In genomic region chr9:20562051-20562450, GRCh38 we compare ENCODE assay signal across 2 cellular contexts.
TF ChIP-seq lines count a peak whose summit lies in the region.

No MANE protein-coding gene starts in this region.

TF ChIP-seq in GM12878, 131 proteins besides CTCF, POLR2A, EP300 and RAD21 (continued from another document):
- no peak for TF ChIP-seq TAF1 (IDR thresholded peaks at IDR 0.05; ENCODE audit: borderline replicate concordance, low read depth, low read length)
- 0 out of 2 replicates have a peak, but pooled peaks have one; percentile 18 for TF ChIP-seq NFIC (IDR thresholded peaks at IDR 0.05; ENCODE audit: low read depth, low read length)
- TF ChIP-seq, protein P1, sequence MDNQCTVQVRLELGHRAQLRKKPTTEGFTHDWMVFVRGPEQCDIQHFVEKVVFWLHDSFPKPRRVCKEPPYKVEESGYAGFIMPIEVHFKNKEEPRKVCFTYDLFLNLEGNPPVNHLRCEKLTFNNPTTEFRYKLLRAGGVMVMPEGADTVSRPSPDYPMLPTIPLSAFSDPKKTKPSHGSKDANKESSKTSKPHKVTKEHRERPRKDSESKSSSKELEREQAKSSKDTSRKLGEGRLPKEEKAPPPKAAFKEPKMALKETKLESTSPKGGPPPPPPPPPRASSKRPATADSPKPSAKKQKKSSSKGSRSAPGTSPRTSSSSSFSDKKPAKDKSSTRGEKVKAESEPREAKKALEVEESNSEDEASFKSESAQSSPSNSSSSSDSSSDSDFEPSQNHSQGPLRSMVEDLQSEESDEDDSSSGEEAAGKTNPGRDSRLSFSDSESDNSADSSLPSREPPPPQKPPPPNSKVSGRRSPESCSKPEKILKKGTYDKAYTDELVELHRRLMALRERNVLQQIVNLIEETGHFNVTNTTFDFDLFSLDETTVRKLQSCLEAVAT (IDR thresholded peaks at IDR 0.05) = 0 out of 2 replicates have a peak, but pooled peaks have one; percentile 44
- TF ChIP-seq JUNB (IDR thresholded peaks at IDR 0.05) = peak; percentile 30; the same call in 1 of the 2 replicates
- TF ChIP-seq SUPT20H (IDR thresholded peaks at IDR 0.05; ENCODE audit: borderline replicate concordance, control insufficient read depth, low read depth, low read length) = no peak

TF ChIP-seq in SK-N-SH, 30 proteins besides CTCF, POLR2A, EP300 and RAD21 (continued from another document):
- TF ChIP-seq FOXM1 (IDR thresholded peaks at IDR 0.05; ENCODE audit: low read depth) (no peak), POLR2AphosphoS5 (IDR thresholded peaks at IDR 0.05; ENCODE audit: low read depth, low read length) (no peak), MAX (IDR thresholded peaks at IDR 0.05; ENCODE audit: low read depth) (no peak), FOSL2 (IDR thresholded peaks at IDR 0.05; ENCODE audit: borderline replicate concordance, low read depth) (no peak), TEAD4 (IDR thresholded peaks at IDR 0.05; ENCODE audit: borderline replicate concordance, insufficient read depth) (no peak)
- TF ChIP-seq, protein P2, sequence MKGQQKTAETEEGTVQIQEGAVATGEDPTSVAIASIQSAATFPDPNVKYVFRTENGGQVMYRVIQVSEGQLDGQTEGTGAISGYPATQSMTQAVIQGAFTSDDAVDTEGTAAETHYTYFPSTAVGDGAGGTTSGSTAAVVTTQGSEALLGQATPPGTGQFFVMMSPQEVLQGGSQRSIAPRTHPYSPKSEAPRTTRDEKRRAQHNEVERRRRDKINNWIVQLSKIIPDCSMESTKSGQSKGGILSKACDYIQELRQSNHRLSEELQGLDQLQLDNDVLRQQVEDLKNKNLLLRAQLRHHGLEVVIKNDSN (IDR thresholded peaks at IDR 0.05; ENCODE audit: borderline replicate concordance, low read depth) = no peak
